23 cellular contexts compared by ENCODE assay signal in genomic region chr17:50356418-50356817, GRCh38. TPM values are rescaled to one million over a fixed set of nuclear protein-coding genes. Genes with fewer than 3 reads are reported as not detected.
"Had no signal": no experiment of that assay in that cellular context is flagged by ENCODE, and none has a peak within 500 bp of the region (broad histone marks: within the 10 kb centered on the region; RNA-seq: fewer than 3 reads in every experiment).

No MANE protein-coding gene starts in this region.

- H3K27me3 Mint-ChIP-seq: activated CD4-positive, alpha-beta T cell treated with anti-CD3 and anti-CD28 coated beads, Interleukin-2, amount 10 ng/mL, durations not matched to agents 7 days and 5 days; activated CD8-positive, alpha-beta T cell treated with anti-CD3 and anti-CD28 coated beads for 36 hours; central memory CD8-positive, alpha-beta T cell; effector memory CD8-positive, alpha-beta T cell had no signal

- H3K4me3 ChIP-seq: breast epithelium, colonic mucosa, dorsolateral prefrontal cortex, esophagus muscularis mucosa, gastrocnemius medialis, ovary, SK-N-MC, tibial artery had no signal

- H3K36me3 Mint-ChIP-seq: activated naive CD4-positive, alpha-beta T cell treated with anti-CD3 and anti-CD28 coated beads, Interleukin-2, amount 50 U/mL, for 72 hours; natural killer cell had no signal

- H3K27ac Mint-ChIP-seq: activated CD4-positive, alpha-beta T cell treated with anti-CD3 and anti-CD28 coated beads, Interleukin-2, amount 10 ng/mL, durations not matched to agents 7 days and 5 days; activated CD8-positive, alpha-beta T cell treated with anti-CD3 and anti-CD28 coated beads for 36 hours; activated naive CD4-positive, alpha-beta T cell treated with anti-CD3 and anti-CD28 coated beads, Interleukin-2, amount 50 U/mL, for 72 hours; activated T-helper 1 cell treated with anti-CD3 and anti-CD28 coated beads, Interleukin-12 subunit alpha, Interleukin-12 subunit beta, Interleukin-2, Interleukin-4 antibody, amounts not matched to agents 30 ng/mL and 10 ng/mL and 1 ng/mL, durations not matched to agents 14 hours and 24 hours and 36 hours; natural killer cell had no signal

- ATAC-seq: activated CD8-positive, alpha-beta T cell treated with anti-CD3 and anti-CD28 coated beads for 36 hours; effector memory CD8-positive, alpha-beta T cell; gastrocnemius medialis; left cardiac atrium; right cardiac atrium had no signal

- H3K27me3 ChIP-seq: breast epithelium, colonic mucosa, dorsolateral prefrontal cortex, esophagus muscularis mucosa, gastrocnemius medialis, ovary, tibial artery had no signal

- H3K4me3 Mint-ChIP-seq: activated CD4-positive, alpha-beta T cell treated with anti-CD3 and anti-CD28 coated beads, Interleukin-2, amount 10 ng/mL, durations not matched to agents 7 days and 5 days; activated CD8-positive, alpha-beta T cell treated with anti-CD3 and anti-CD28 coated beads for 36 hours; activated T-helper 1 cell treated with anti-CD3 and anti-CD28 coated beads, Interleukin-12 subunit alpha, Interleukin-12 subunit beta, Interleukin-2, Interleukin-4 antibody, amounts not matched to agents 30 ng/mL and 10 ng/mL and 1 ng/mL, durations not matched to agents 14 hours and 24 hours and 36 hours; central memory CD8-positive, alpha-beta T cell; effector memory CD8-positive, alpha-beta T cell; natural killer cell had no signal

- H3K9me3 Mint-ChIP-seq: activated CD4-positive, alpha-beta T cell treated with anti-CD3 and anti-CD28 coated beads, Interleukin-2, amount 10 ng/mL, durations not matched to agents 7 days and 5 days; activated CD8-positive, alpha-beta T cell treated with anti-CD3 and anti-CD28 coated beads for 36 hours; activated naive CD4-positive, alpha-beta T cell treated with anti-CD3 and anti-CD28 coated beads, Interleukin-2, amount 50 U/mL, for 72 hours; activated T-helper 1 cell treated with anti-CD3 and anti-CD28 coated beads, Interleukin-12 subunit alpha, Interleukin-12 subunit beta, Interleukin-2, Interleukin-4 antibody, amounts not matched to agents 30 ng/mL and 10 ng/mL and 1 ng/mL, durations not matched to agents 14 hours and 24 hours and 36 hours; central memory CD8-positive, alpha-beta T cell; effector memory CD8-positive, alpha-beta T cell; natural killer cell had no signal

- DNase-seq: activated CD4-positive, alpha-beta T cell treated with anti-CD3 and anti-CD28 coated beads, Interleukin-2, amount 10 ng/mL, durations not matched to agents 7 days and 5 days; activated CD8-positive, alpha-beta T cell treated with anti-CD3 and anti-CD28 coated beads for 36 hours; amniotic stem cell; colonic mucosa; effector memory CD8-positive, alpha-beta T cell; left cardiac atrium; midbrain; natural killer cell; right cardiac atrium; small intestine; stimulated activated CD4-positive, alpha-beta T cell treated with anti-CD3 and anti-CD28 coated beads, Interleukin-15, amount 100 ng/mL, for 24 hours; stimulated activated CD8-positive, alpha-beta memory T cell treated with anti-CD3 and anti-CD28 coated beads, Interleukin-4, amount 100 ng/mL, for 48 hours; stimulated activated naive CD4-positive, alpha-beta T cell had no signal

- H3K9me3 ChIP-seq: breast epithelium, colonic mucosa, esophagus muscularis mucosa, gastrocnemius medialis, ovary, tibial artery had no signal

- H3K36me3 ChIP-seq: ovary had no signal

- H3K27ac ChIP-seq: breast epithelium, colonic mucosa, dorsolateral prefrontal cortex, esophagus muscularis mucosa, gastrocnemius medialis, ovary, SK-N-MC, tibial artery had no signal

RNA-seq across cellular contexts. Expression of gene EME1, which starts 16.6 kb away (rescaled TPM):
- total RNA-seq: esophagus muscularis mucosa had no signal
